8 cellular contexts compared by ENCODE assay signal in genomic region chr3:197750396-197750831, GRCh38. TPM values are rescaled to one million over a fixed set of nuclear protein-coding genes. Genes with fewer than 3 reads are reported as not detected.
DNase-seq lines count a peak whose midpoint lies in the region; ATAC-seq and TF ChIP-seq lines count a peak whose summit lies in the region.

No MANE protein-coding gene starts in this region.

- no peaks in the 10 kb centered on the region for H3K27me3 Mint-ChIP-seq in activated CD8-positive, alpha-beta T cell treated with anti-CD3 and anti-CD28 coated beads for 36 hours

- intact Hi-C loops in activated CD8-positive, alpha-beta T cell treated with anti-CD3 and anti-CD28 coated beads for 36 hours (cut with micrococcal nuclease), result loop anchor here (5.0 kb wide), 1 partner anchor 52 kb away; no protein-coding TSS in a partner anchor

- H3K36me3 Mint-ChIP-seq in activated CD8-positive, alpha-beta T cell treated with anti-CD3 and anti-CD28 coated beads for 36 hours (ENCODE audit: low read depth), result no peaks in the 10 kb centered on the region

- H3K27ac Mint-ChIP-seq in activated CD8-positive, alpha-beta T cell treated with anti-CD3 and anti-CD28 coated beads for 36 hours, result peak overlapping the region; percentile 92

- H3K4me1 Mint-ChIP-seq in activated CD8-positive, alpha-beta T cell treated with anti-CD3 and anti-CD28 coated beads for 36 hours (ENCODE audit: low read depth), result peaks cover 37% of the 10 kb centered on the region

- 0 to 1% methylated on average over 43 of the region's 43 CpGs for WGBS in lung, 2 donors

- peak overlapping the region; percentile 98 for H3K4me3 Mint-ChIP-seq in activated CD8-positive, alpha-beta T cell treated with anti-CD3 and anti-CD28 coated beads for 36 hours

- no peaks in the 10 kb centered on the region for H3K36me3 ChIP-seq in lung (ENCODE audit: control insufficient read depth in 2 of 2, insufficient read depth in 2 of 2, low read length in 2 of 2)

- H3K4me1 ChIP-seq in lung (ENCODE audit: control insufficient read depth in 2 of 2, insufficient read depth in 2 of 2, low read length in 2 of 2), result peaks cover 3 to 9% of the 10 kb centered on the region in 2 donors

- TF ChIP-seq CTCF in activated CD8-positive, alpha-beta T cell treated with anti-CD3 and anti-CD28 coated beads for 36 hours (IDR thresholded peaks at IDR 0.05), result no peak
- TF ChIP-seq CTCF in lung (IDR thresholded peaks at IDR 0.05; ENCODE audit: control extremely low read depth, extremely low read depth), result no peak

- ATAC-seq in HG02885 (IDR thresholded peaks at IDR 0.05; ENCODE audit: poor library complexity, unreplicated experiment) (peak; percentile 38), lung (ENCODE audit: insufficient read depth, low FRiP score) (peak; percentile 71)
- ATAC-seq in activated CD8-positive, alpha-beta T cell treated with anti-CD3 and anti-CD28 coated beads for 36 hours, result peak; percentile 48

- DNase-seq in NCI-H2171 treated with DMSO at 0.1 percent for 48 hours (lab: John Stamatoyannopoulos, UW) (peak; percentile 62), NCI-H2171 (lab: John Stamatoyannopoulos, UW) (no peak), NCI-H2227 treated with DMSO at 0.1 percent for 48 hours (lab: John Stamatoyannopoulos, UW) (peak; percentile 26), lung (ENCODE audit: low spot score) (peak; percentile 70)
- DNase-seq in activated CD8-positive, alpha-beta T cell treated with anti-CD3 and anti-CD28 coated beads for 36 hours, result peak; percentile 77
- DNase-seq in effector CD8-positive, alpha-beta T cell (lab: John Stamatoyannopoulos, UW), result peak; percentile 25
- peak; percentile 24 to 43 (median 30) for DNase-seq in stimulated activated CD4-positive, alpha-beta T cell treated with anti-CD3 and anti-CD28 coated beads, TNF-alpha, amount 100 ng/mL, for 48 hours (ENCODE audit: low read depth in 3 of 3)

- CTCF ChIA-PET in activated CD8-positive, alpha-beta T cell treated with anti-CD3 and anti-CD28 coated beads for 36 hours (lab: Charles Lee), result interaction anchor here (1.0 to 1.6 kb wide), 10 partner anchors 9 to 199 kb away, joined by 3 to 5 read pairs (median 4); partner anchors contain the start of gene RPL35A

- no peaks in the 10 kb centered on the region for H3K9me3 ChIP-seq in lung (ENCODE audit: control insufficient read depth in 2 of 2, insufficient read depth in 1 of 2, low read length in 1 of 2)

- no peaks in the 10 kb centered on the region for H3K27me3 ChIP-seq in lung (ENCODE audit: control insufficient read depth, insufficient read depth)

- no peaks in the 10 kb centered on the region for H3K9me3 Mint-ChIP-seq in activated CD8-positive, alpha-beta T cell treated with anti-CD3 and anti-CD28 coated beads for 36 hours

- H3K27ac ChIP-seq in lung (ENCODE audit: low read depth in 1 of 2, low read length in 1 of 2), result peak overlapping the region; percentile 93 to 94

- POLR2A ChIA-PET in activated CD8-positive, alpha-beta T cell treated with anti-CD3 and anti-CD28 coated beads for 36 hours (lab: Charles Lee), result interaction anchor here (0.8 to 1.8 kb wide), 4 partner anchors 13 to 43 kb away, joined by 3 to 7 read pairs (median 4); no protein-coding TSS in a partner anchor

- peak overlapping the region; percentile 86 for H3K4me3 ChIP-seq in lung

RNA-seq across cellular contexts. Expression of gene FYTTD1, which starts 0.7 kb away (rescaled TPM):
- total RNA-seq in activated CD8-positive, alpha-beta T cell treated with anti-CD3 and anti-CD28 coated beads for 36 hours, result 10 to 100 TPM; 25.4 to 27.0 TPM
- 10 to 100 TPM; 40.7 to 90.2 TPM for total RNA-seq in lung
- polyA plus RNA-seq in lung, result 10 to 100 TPM; 12.1 to 17.8 TPM

RNA-seq across cellular contexts. Expression of gene RUBCN, which starts 13.7 kb away (rescaled TPM):
- total RNA-seq in activated CD8-positive, alpha-beta T cell treated with anti-CD3 and anti-CD28 coated beads for 36 hours, result 10 to 100 TPM; 27.3 to 27.7 TPM
- total RNA-seq in lung, result 10 to 100 TPM; 19.7 to 34.1 TPM
- polyA plus RNA-seq in lung, result 10 to 100 TPM; 11.9 to 13.0 TPM

RNA-seq across cellular contexts. Expression of gene LRCH3, which starts 40.6 kb away (rescaled TPM):
- 10 to 100 TPM; 43.8 to 53.5 TPM for total RNA-seq in activated CD8-positive, alpha-beta T cell treated with anti-CD3 and anti-CD28 coated beads for 36 hours
- 100 to 1,000 TPM in 1 of 2 donors, 10 to 100 TPM in 1; 41.0 to 228 TPM for total RNA-seq in lung
- 10 to 100 TPM in 1 of 2 donors, 1 to 10 TPM in 1; 7.7 to 11.3 TPM for polyA plus RNA-seq in lung
